Comparison of ENCODE assay signal across 27 cellular contexts in genomic region chr6:150420926-150421325, GRCh38. TPM values are rescaled to one million over a fixed set of nuclear protein-coding genes. Genes with fewer than 3 reads are reported as not detected.
"Had no signal": no experiment of that assay in that cellular context is flagged by ENCODE, and none has a peak within 500 bp of the region (broad histone marks: within the 10 kb centered on the region; RNA-seq: fewer than 3 reads in every experiment).

No MANE protein-coding gene starts in this region.

- H3K4me3 Mint-ChIP-seq: dendritic cell treated with granulocyte-macrophage colony-stimulating factor and Interleukin-4, amounts not matched to agents 40 ng/mL and 50 ng/mL, for 4 days; neural crest cell had no signal

- H3K9me3 ChIP-seq: esophagus squamous epithelium, mucosa of descending colon, ovary, right atrium auricular region, sigmoid colon, stomach, suprapubic skin, tibial artery, upper lobe of left lung, uterus had no signal

- H3K9me3 Mint-ChIP-seq: effector memory CD8-positive, alpha-beta T cell had no signal

- ATAC-seq: effector memory CD8-positive, alpha-beta T cell; foreskin keratinocyte; heart left ventricle; mucosa of descending colon; naive thymus-derived CD8-positive, alpha-beta T cell had no signal

- H3K27me3 ChIP-seq: esophagus squamous epithelium, foreskin keratinocyte, heart left ventricle, ovary, right atrium auricular region, sigmoid colon, stomach, suprapubic skin, upper lobe of left lung, uterus had no signal

- H3K27ac ChIP-seq: esophagus squamous epithelium, foreskin keratinocyte, ovary, right atrium auricular region, sigmoid colon, skin epidermis, stomach, suprapubic skin, tibial artery, upper lobe of left lung had no signal

- H3K27ac Mint-ChIP-seq: dendritic cell treated with granulocyte-macrophage colony-stimulating factor and Interleukin-4, amounts not matched to agents 40 ng/mL and 50 ng/mL, for 4 days; effector memory CD8-positive, alpha-beta T cell had no signal

- H3K36me3 ChIP-seq: esophagus squamous epithelium, heart left ventricle, ovary, right atrium auricular region, sigmoid colon, stomach, suprapubic skin, tibial artery, upper lobe of left lung, uterus had no signal

- H3K4me3 ChIP-seq: esophagus squamous epithelium, heart left ventricle, mucosa of descending colon, ovary, right atrium auricular region, sigmoid colon, skin epidermis, stomach, suprapubic skin, tibial artery, upper lobe of left lung, uterus had no signal

- H3K4me1 ChIP-seq: foreskin keratinocyte, right atrium auricular region, uterus had no signal

- DNase-seq: effector memory CD8-positive, alpha-beta T cell; esophagus squamous epithelium; foreskin keratinocyte; heart left ventricle; kidney glomerular epithelial cell; mammary epithelial cell; mucosa of descending colon; naive thymus-derived CD8-positive, alpha-beta T cell; ovary; sigmoid colon; stimulated activated CD4-positive, alpha-beta T cell treated with anti-CD3 and anti-CD28 coated beads, Interleukin-12 subunit alpha, Interleukin-12 subunit beta, amount 100 ng/mL, for 4 hours; stimulated activated naive CD4-positive, alpha-beta T cell; stomach; tibial artery; upper lobe of left lung; uterus had no signal

- FAIRE-seq: colon, islet of Langerhans had no signal

RNA-seq across cellular contexts. Expression of gene IYD, which starts 52.1 kb away (rescaled TPM):
- total RNA-seq: epithelial cell of proximal tubule; esophagus squamous epithelium; foreskin keratinocyte; glomerular endothelial cell; mesenteric fat pad; naive thymus-derived CD8-positive, alpha-beta T cell; neural crest cell; ovary; posterior vena cava; right atrium auricular region; uterus had no signal
- polyA plus RNA-seq: foreskin keratinocyte; heart left ventricle; mammary epithelial cell; naive thymus-derived CD8-positive, alpha-beta T cell; ovary had no signal
